ENCODE assay signal across 8 cellular contexts in genomic region chr15:77993970-77994693, GRCh38.
DNase-seq lines count a peak whose midpoint lies in the region; ATAC-seq lines count a peak whose summit lies in the region.
"Not testable (repeated sequence)": the region's sequence is repeated elsewhere in the genome, so short reads cannot be mapped to it uniquely, and the experiment has no call there.

No MANE protein-coding gene starts in this region.

- DNase-seq in AG20443 (ENCODE audit: low spot score) = peak; percentile 76
- peak; percentile 98 for DNase-seq in M059J (ENCODE audit: low read depth)
- peak; percentile 92 for DNase-seq in dermis blood vessel endothelial cell

- H3K36me3 ChIP-seq in skeletal muscle satellite cell (ENCODE audit: insufficient read depth, low read length) = peaks cover 21% of the 10 kb centered on the region

- H3K4me2 ChIP-seq in skeletal muscle satellite cell (ENCODE audit: low read length) = peak overlapping the region; percentile 73

- H3K9ac ChIP-seq in skeletal muscle satellite cell (ENCODE audit: low read depth, low read length) = peak overlapping the region; percentile 63

- not testable (repeated sequence) for H3K27me3 ChIP-seq in layer of hippocampus (ENCODE audit: control insufficient read depth, insufficient read depth, low read length); skeletal muscle satellite cell (ENCODE audit: control insufficient read depth, insufficient read depth, low read length)

- peak overlapping the region; percentile 54 for H3K27ac ChIP-seq in layer of hippocampus (ENCODE audit: low read depth, low read length)

- peaks cover 69% of the 10 kb centered on the region for H3K4me1 ChIP-seq in skeletal muscle satellite cell (ENCODE audit: control insufficient read depth, insufficient read depth, low read length)

- not testable (repeated sequence) for H3K9me3 ChIP-seq in skeletal muscle satellite cell (replicated peaks; ENCODE audit: low read length)

- peak overlapping the region; percentile 27 for H3K4me3 ChIP-seq in skeletal muscle satellite cell (ENCODE audit: low read length)

- ATAC-seq in GM18870 (IDR thresholded peaks at IDR 0.05; ENCODE audit: unreplicated experiment) (peak; percentile 71), HG02840 (IDR thresholded peaks at IDR 0.05; ENCODE audit: low FRiP score, unreplicated experiment) (peak; percentile 57)
- peak; percentile 68 to 72 for ATAC-seq in activated CD4-positive, CD25-positive, alpha-beta regulatory T cell treated with anti-CD3 and anti-CD28 coated beads, Interleukin-2, amount 50 U/mL, for 24 hours

Comparison
In these comparisons a context has a peak if more than half of its experiments do, and no peak if none do; other contexts are left out.
1. Peak in every context shown above with its lines: DNase-seq, ATAC-seq, H3K4me3 ChIP-seq and H3K27ac ChIP-seq.